17 cellular contexts compared by ENCODE assay signal in the genomic region with DNA sequence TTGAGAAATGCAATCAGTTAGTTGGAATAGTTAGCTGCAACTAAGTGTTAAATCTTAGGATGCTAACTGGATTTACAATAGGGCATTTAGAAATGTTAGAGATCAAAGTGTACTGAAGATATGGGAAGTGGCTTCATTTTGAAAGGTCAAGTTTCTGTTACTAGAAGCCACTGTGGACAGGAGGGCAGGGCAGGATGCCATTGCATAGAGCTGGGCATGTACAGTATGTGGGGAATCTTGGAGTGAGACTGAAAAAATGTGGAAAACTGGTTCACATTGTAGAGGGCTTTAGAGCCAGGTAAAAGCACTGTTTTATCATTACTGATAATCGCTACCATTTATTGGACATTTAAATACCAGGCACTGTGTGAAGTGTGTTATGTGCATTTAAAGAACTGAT. TPM values are rescaled to one million over a fixed set of nuclear protein-coding genes. Genes with fewer than 3 reads are reported as not detected.
DNase-seq lines count a peak whose midpoint lies in the region; ATAC-seq and TF ChIP-seq lines count a peak whose summit lies in the region.
"Had no signal": no experiment of that assay in that cellular context is flagged by ENCODE, and none has a peak within 500 bp of the region (broad histone marks: within the 10 kb centered on the region; RNA-seq: fewer than 3 reads in every experiment).

No MANE protein-coding gene starts in this region.

- DNase-seq in Caco-2 (no peak), substantia nigra (lab: John Stamatoyannopoulos, UW) (no peak)
- DNase-seq in activated naive CD8-positive, alpha-beta T cell treated with anti-CD3 and anti-CD28 coated beads for 36 hours: no peak
- DNase-seq in naive thymus-derived CD4-positive, alpha-beta T cell: no peak
- DNase-seq: activated gamma-delta T cell treated with Interleukin-2 at 50 U/mL for 16 hours; DMS79 treated with DMSO at 0.1 percent for 48 hours; effector CD8-positive, alpha-beta T cell; Kasumi-1; left cardiac atrium; NCI-H1436 treated with DMSO at 0.1 percent for 48 hours; retina had no signal

- POLR2A ChIA-PET in Caco-2 (lab: Charles Lee): no interaction called here
- POLR2A ChIA-PET in naive thymus-derived CD4-positive, alpha-beta T cell (lab: Charles Lee): interaction anchor here (0.6 to 1.5 kb wide), 5 partner anchors 13 to 62 kb away, joined by 3 to 6 read pairs (median 4); no protein-coding TSS in a partner anchor

- peaks cover 57% of the 10 kb centered on the region for H3K36me3 ChIP-seq in BLaER1
- peaks cover 6% of the 10 kb centered on the region; the same call in 1 of the 2 replicates for H3K36me3 ChIP-seq in Caco-2 (ENCODE audit: control insufficient read depth, insufficient read depth, low read length)
- H3K36me3 ChIP-seq in naive thymus-derived CD4-positive, alpha-beta T cell (ENCODE audit: control insufficient read depth in 2 of 3, insufficient read depth in 3 of 3, low read length in 3 of 3): peaks cover 7 to 25% (median 12%) of the 10 kb centered on the region in 3 experiments

- H3K4me1 ChIP-seq in BLaER1: peaks cover 60% of the 10 kb centered on the region
- H3K4me1 ChIP-seq in Caco-2: peaks cover 35% of the 10 kb centered on the region
- peaks cover 58 to 63% of the 10 kb centered on the region in 2 donors for H3K4me1 ChIP-seq in naive thymus-derived CD4-positive, alpha-beta T cell (ENCODE audit: control insufficient read depth in 2 of 2, insufficient read depth in 2 of 2, low read length in 2 of 2)

- no peaks in the 10 kb centered on the region for H3K27me3 Mint-ChIP-seq in Caco-2 (ENCODE audit: insufficient read depth, unreplicated experiment)
- no peaks in the 10 kb centered on the region for H3K27me3 Mint-ChIP-seq in activated naive CD8-positive, alpha-beta T cell treated with anti-CD3 and anti-CD28 coated beads for 36 hours
- no peaks in the 10 kb centered on the region for H3K27me3 Mint-ChIP-seq in naive thymus-derived CD4-positive, alpha-beta T cell

- H3K27me3 ChIP-seq in BLaER1 (no peaks in the 10 kb centered on the region), Caco-2 (replicated peaks; ENCODE audit: control insufficient read depth, insufficient read depth, low read length) (no peaks in the 10 kb centered on the region)
- H3K27me3 ChIP-seq in naive thymus-derived CD4-positive, alpha-beta T cell (ENCODE audit: control insufficient read depth in 2 of 2, insufficient read depth in 2 of 2, low read length in 2 of 2): no peaks in the 10 kb centered on the region
- H3K27me3 ChIP-seq: breast epithelium, suprapubic skin had no signal

- CTCF ChIA-PET in Caco-2 (lab: Charles Lee): interaction anchor here (0.9 kb wide), 1 partner anchor 124 kb away, joined by 3 read pairs; no protein-coding TSS in a partner anchor
- CTCF ChIA-PET in naive thymus-derived CD4-positive, alpha-beta T cell (lab: Charles Lee): interaction anchor here (0.5 to 0.9 kb wide), 3 partner anchors 11 to 504 kb away, joined by 3 to 4 read pairs (median 3); no protein-coding TSS in a partner anchor

- H4K20me1 ChIP-seq in BLaER1: peaks cover 100% of the 10 kb centered on the region

- peak overlapping the region; percentile 30 for H3K27ac Mint-ChIP-seq in Caco-2 (ENCODE audit: unreplicated experiment)
- H3K27ac Mint-ChIP-seq in activated naive CD8-positive, alpha-beta T cell treated with anti-CD3 and anti-CD28 coated beads for 36 hours: peak overlapping the region; percentile 36
- H3K27ac Mint-ChIP-seq in naive thymus-derived CD4-positive, alpha-beta T cell: peak overlapping the region in 8 of 9 donors; percentile 21 to 79 (median 72)

- H3K27ac ChIP-seq in BLaER1 (no peak overlapping the region), substantia nigra (ENCODE audit: low read depth, low read length, poor library complexity, severe bottlenecking) (no peak overlapping the region)
- peak overlapping the region; percentile 34 for H3K27ac ChIP-seq in naive thymus-derived CD4-positive, alpha-beta T cell (ENCODE audit: low read depth, low read length)
- H3K27ac ChIP-seq: suprapubic skin had no signal

- no peak overlapping the region for H3K4me3 Mint-ChIP-seq in Caco-2 (ENCODE audit: unreplicated experiment)
- H3K4me3 Mint-ChIP-seq in activated naive CD8-positive, alpha-beta T cell treated with anti-CD3 and anti-CD28 coated beads for 36 hours: no peak overlapping the region
- H3K4me3 Mint-ChIP-seq in naive thymus-derived CD4-positive, alpha-beta T cell: peak overlapping the region in 9 of 10 donors; percentile 2 to 83 (median 34)

- no peak overlapping the region for H3K9ac ChIP-seq in BLaER1

- BruUV-seq in Caco-2 (replicated peaks; lab: Mats Ljungman, UMichigan): no TSS peak

- ATAC-seq in naive thymus-derived CD4-positive, alpha-beta T cell: no peak
- ATAC-seq in HG03095 (IDR thresholded peaks at IDR 0.05; ENCODE audit: unreplicated experiment): no peak
- ATAC-seq in HG03354 (IDR thresholded peaks at IDR 0.05; ENCODE audit: poor library complexity, severe bottlenecking, unreplicated experiment): no peak
- no peak for ATAC-seq in GM18519 (IDR thresholded peaks at IDR 0.05; ENCODE audit: low FRiP score, unreplicated experiment)
- ATAC-seq: left cardiac atrium had no signal

- H3K36me3 Mint-ChIP-seq in Caco-2 (ENCODE audit: insufficient read depth, unreplicated experiment): peaks cover 22% of the 10 kb centered on the region
- H3K36me3 Mint-ChIP-seq in activated naive CD8-positive, alpha-beta T cell treated with anti-CD3 and anti-CD28 coated beads for 36 hours: peaks cover 40% of the 10 kb centered on the region
- peaks cover 4 to 18% (median 14%) of the 10 kb centered on the region in 5 donors for H3K36me3 Mint-ChIP-seq in naive thymus-derived CD4-positive, alpha-beta T cell

- no peak overlapping the region for H3K4me3 ChIP-seq in BLaER1
- H3K4me3 ChIP-seq in Caco-2 (ENCODE audit: low read depth, low read length): no peak overlapping the region
- no peak overlapping the region for H3K4me3 ChIP-seq in naive thymus-derived CD4-positive, alpha-beta T cell (ENCODE audit: low read length)
- H3K4me3 ChIP-seq: breast epithelium, suprapubic skin had no signal

- no peaks in the 10 kb centered on the region for H3K9me3 ChIP-seq in BLaER1
- no peaks in the 10 kb centered on the region for H3K9me3 ChIP-seq in Caco-2
- no peaks in the 10 kb centered on the region for H3K9me3 ChIP-seq in naive thymus-derived CD4-positive, alpha-beta T cell (ENCODE audit: control insufficient read depth in 2 of 3, low read length in 3 of 3)
- H3K9me3 ChIP-seq: breast epithelium, suprapubic skin had no signal

- no peak for TF ChIP-seq CTCF in Caco-2 (IDR thresholded peaks at IDR 0.05; ENCODE audit: insufficient read depth in 1 of 2, low read depth in 1 of 2, low read length in 1 of 2, severe bottlenecking in 1 of 2, unreplicated experiment in 1 of 2)

- intact Hi-C loops in Caco-2 (cut with micrococcal nuclease; ENCODE audit: unreplicated experiment): loop anchor here (1.0 kb wide), 1 partner anchor 56 kb away; no protein-coding TSS in a partner anchor
- intact Hi-C loops in naive thymus-derived CD4-positive, alpha-beta T cell (cut with micrococcal nuclease): no loop called here

- H3K4me1 Mint-ChIP-seq in Caco-2 (ENCODE audit: low read depth, unreplicated experiment): peaks cover 16% of the 10 kb centered on the region
- peaks cover 86% of the 10 kb centered on the region for H3K4me1 Mint-ChIP-seq in activated naive CD8-positive, alpha-beta T cell treated with anti-CD3 and anti-CD28 coated beads for 36 hours
- peaks cover 76 to 95% (median 91%) of the 10 kb centered on the region in 7 donors for H3K4me1 Mint-ChIP-seq in naive thymus-derived CD4-positive, alpha-beta T cell

- no peaks in the 10 kb centered on the region for H3K9me3 Mint-ChIP-seq in Caco-2 (ENCODE audit: unreplicated experiment)
- H3K9me3 Mint-ChIP-seq in activated naive CD8-positive, alpha-beta T cell treated with anti-CD3 and anti-CD28 coated beads for 36 hours: no peaks in the 10 kb centered on the region
- peaks cover 0 to 1% (median 0%) of the 10 kb centered on the region in 11 donors for H3K9me3 Mint-ChIP-seq in naive thymus-derived CD4-positive, alpha-beta T cell

- H3K4me2 ChIP-seq in BLaER1: peak overlapping the region; percentile 22; the same call in 1 of the 2 replicates

RNA-seq across cellular contexts. Expression of gene ARID1A, which starts 31.0 kb away (rescaled TPM):
- 66.5 and 73.3 TPM in 2 replicates for total RNA-seq in Caco-2 (2022)
- total RNA-seq in activated naive CD8-positive, alpha-beta T cell treated with anti-CD3 and anti-CD28 coated beads for 36 hours: 10 to 100 TPM; 75.6 to 78.4 TPM
- 100 to 1,000 TPM; 118 to 148 (median 131) TPM for total RNA-seq in naive thymus-derived CD4-positive, alpha-beta T cell
- 10 to 100 TPM; 22.3 to 26.6 TPM for polyA plus RNA-seq in naive thymus-derived CD4-positive, alpha-beta T cell

Comparison
In these comparisons a context has a peak if more than half of its experiments do, and no peak if none do; other contexts are left out.
1. H3K4me3 Mint-ChIP-seq: peak in naive thymus-derived CD4-positive, alpha-beta T cell (9 of 10); none in Caco-2 (single experiment) and activated naive CD8-positive, alpha-beta T cell treated with anti-CD3 and anti-CD28 coated beads for 36 hours (single experiment).
2. Peak in every context shown above with its lines, with median percentiles within 50 percentile points of each other: H3K27ac Mint-ChIP-seq.